Comparison of ENCODE assay signal across 1 cellular context in the genomic region with DNA sequence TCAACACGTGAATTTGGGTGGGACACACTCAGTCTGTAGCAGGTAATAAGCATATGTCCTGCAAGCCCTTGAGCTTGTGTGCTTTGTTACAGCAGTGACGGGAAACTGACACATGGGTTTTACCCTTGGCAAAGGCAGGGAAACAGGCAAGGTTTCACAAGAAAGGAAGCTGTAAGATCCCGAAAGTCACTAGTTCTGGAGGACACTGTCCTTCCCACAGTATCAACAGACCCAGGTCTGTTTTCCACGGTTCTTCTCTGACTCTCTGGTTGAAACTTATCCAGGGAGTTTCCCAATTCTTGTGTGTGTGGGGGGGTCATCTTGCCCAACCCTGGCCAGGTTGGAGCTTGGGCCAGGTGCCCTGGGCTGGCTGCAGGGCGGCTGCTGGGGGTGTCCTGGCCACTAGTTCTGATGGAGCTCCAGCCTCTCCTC.
A peak's percentile ranks its signal among the peaks of the same experiment; 100 is the strongest.
TF ChIP-seq lines count a peak whose summit lies in the region.

No MANE protein-coding gene starts in this region.

TF ChIP-seq in liver, 16 proteins besides CTCF, POLR2A, EP300 and RAD21 (continued from another document):
- TF ChIP-seq, protein P1, sequence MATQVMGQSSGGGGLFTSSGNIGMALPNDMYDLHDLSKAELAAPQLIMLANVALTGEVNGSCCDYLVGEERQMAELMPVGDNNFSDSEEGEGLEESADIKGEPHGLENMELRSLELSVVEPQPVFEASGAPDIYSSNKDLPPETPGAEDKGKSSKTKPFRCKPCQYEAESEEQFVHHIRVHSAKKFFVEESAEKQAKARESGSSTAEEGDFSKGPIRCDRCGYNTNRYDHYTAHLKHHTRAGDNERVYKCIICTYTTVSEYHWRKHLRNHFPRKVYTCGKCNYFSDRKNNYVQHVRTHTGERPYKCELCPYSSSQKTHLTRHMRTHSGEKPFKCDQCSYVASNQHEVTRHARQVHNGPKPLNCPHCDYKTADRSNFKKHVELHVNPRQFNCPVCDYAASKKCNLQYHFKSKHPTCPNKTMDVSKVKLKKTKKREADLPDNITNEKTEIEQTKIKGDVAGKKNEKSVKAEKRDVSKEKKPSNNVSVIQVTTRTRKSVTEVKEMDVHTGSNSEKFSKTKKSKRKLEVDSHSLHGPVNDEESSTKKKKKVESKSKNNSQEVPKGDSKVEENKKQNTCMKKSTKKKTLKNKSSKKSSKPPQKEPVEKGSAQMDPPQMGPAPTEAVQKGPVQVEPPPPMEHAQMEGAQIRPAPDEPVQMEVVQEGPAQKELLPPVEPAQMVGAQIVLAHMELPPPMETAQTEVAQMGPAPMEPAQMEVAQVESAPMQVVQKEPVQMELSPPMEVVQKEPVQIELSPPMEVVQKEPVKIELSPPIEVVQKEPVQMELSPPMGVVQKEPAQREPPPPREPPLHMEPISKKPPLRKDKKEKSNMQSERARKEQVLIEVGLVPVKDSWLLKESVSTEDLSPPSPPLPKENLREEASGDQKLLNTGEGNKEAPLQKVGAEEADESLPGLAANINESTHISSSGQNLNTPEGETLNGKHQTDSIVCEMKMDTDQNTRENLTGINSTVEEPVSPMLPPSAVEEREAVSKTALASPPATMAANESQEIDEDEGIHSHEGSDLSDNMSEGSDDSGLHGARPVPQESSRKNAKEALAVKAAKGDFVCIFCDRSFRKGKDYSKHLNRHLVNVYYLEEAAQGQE (IDR thresholded peaks at IDR 0.05), result peak; percentile 89
- peak; percentile 62 for TF ChIP-seq HNF4G (IDR thresholded peaks at IDR 0.05)
